Comparison of ENCODE assay signal across 29 cellular contexts in genomic region chr15:73072894-73073293, GRCh38.
"Had no signal": no experiment of that assay in that cellular context is flagged by ENCODE, and none has a peak within 500 bp of the region (broad histone marks: within the 10 kb centered on the region; RNA-seq: fewer than 3 reads in every experiment).

No MANE protein-coding gene starts in this region.

- H3K27ac ChIP-seq: Peyer's patch, WERI-Rb-1 had no signal

- H3K27me3 ChIP-seq: ascending aorta, Peyer's patch had no signal

- DNase-seq: activated CD4-positive, alpha-beta memory T cell treated with anti-CD3 and anti-CD28 coated beads, Interleukin-2, amount 10 ng/mL, durations not matched to agents 7 days and 5 days; activated CD4-positive, alpha-beta T cell treated with anti-CD3 and anti-CD28 coated beads for 1 hour; activated CD4-positive, alpha-beta T cell treated with anti-CD3 and anti-CD28 coated beads for 48 hours; activated CD4-positive, CD25-positive, alpha-beta regulatory T cell; activated CD8-positive, alpha-beta memory T cell treated with anti-CD3 and anti-CD28 coated beads for 24 hours; activated CD8-positive, alpha-beta memory T cell treated with anti-CD3 and anti-CD28 coated beads, Interleukin-2, amount 10 ng/mL, durations not matched to agents 7 days and 5 days; activated CD8-positive, alpha-beta memory T cell treated with anti-CD3 and anti-CD28 coated beads, Interleukin-2, amount 50 U/mL, for 48 hours; activated effector memory CD4-positive, alpha-beta T cell treated with Interleukin-2 at 50 U/mL for 16 hours; activated naive CD4-positive, alpha-beta T cell treated with anti-CD3 and anti-CD28 coated beads, Interleukin-2, amount 50 U/mL, for 16 hours; activated naive CD8-positive, alpha-beta T cell treated with anti-CD3 and anti-CD28 coated beads for 36 hours; activated T-cell treated with anti-CD3 and anti-CD28 coated beads, Interleukin-2, amount 50 U/mL, for 48 hours; amygdala; Karpas-422; KBM-7; NCI-H1436 treated with DMSO at 0.1 percent for 48 hours; NCI-H1694 treated with DMSO at 0.1 percent for 48 hours; NCI-H2029; NCI-H510A; NCI-H526; NCI-H748 treated with DMSO at 0.1 percent for 48 hours; NK-92 treated with Interleukin-12 subunit alpha and Interleukin-12 subunit beta, amount 100 ng/mL, for 24 hours; PC-3; Peyer's patch; RPMI8226; SIG-M5; T1000; WERI-Rb-1 had no signal

- ATAC-seq: activated CD8-positive, alpha-beta memory T cell treated with anti-CD3 and anti-CD28 coated beads, Interleukin-2, amount 10 ng/mL, durations not matched to agents 7 days and 5 days; PC-3; Right ventricle myocardium inferior had no signal

- H3K36me3 ChIP-seq: ascending aorta, Peyer's patch, WERI-Rb-1 had no signal

- H3K9me3 ChIP-seq: ascending aorta, Peyer's patch had no signal

- H3K4me3 ChIP-seq: ascending aorta, Peyer's patch had no signal

- H3K4me1 ChIP-seq: Peyer's patch had no signal
